ENCODE assay signal across 1 cellular context in genomic region chr11:2097356-2097997, GRCh38.
A peak's percentile ranks its signal among the peaks of the same experiment; 100 is the strongest.
TF ChIP-seq lines count a peak whose summit lies in the region.

No MANE protein-coding gene starts in this region.

TF ChIP-seq in HepG2, 621 proteins besides CTCF, POLR2A, EP300 and RAD21 (continued from another document and continues in another):
- TF ChIP-seq, protein P1, sequence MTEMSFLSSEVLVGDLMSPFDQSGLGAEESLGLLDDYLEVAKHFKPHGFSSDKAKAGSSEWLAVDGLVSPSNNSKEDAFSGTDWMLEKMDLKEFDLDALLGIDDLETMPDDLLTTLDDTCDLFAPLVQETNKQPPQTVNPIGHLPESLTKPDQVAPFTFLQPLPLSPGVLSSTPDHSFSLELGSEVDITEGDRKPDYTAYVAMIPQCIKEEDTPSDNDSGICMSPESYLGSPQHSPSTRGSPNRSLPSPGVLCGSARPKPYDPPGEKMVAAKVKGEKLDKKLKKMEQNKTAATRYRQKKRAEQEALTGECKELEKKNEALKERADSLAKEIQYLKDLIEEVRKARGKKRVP (CRISPR knock-in tag; IDR thresholded peaks at IDR 0.05): no peak
- TF ChIP-seq NFRKB (IDR thresholded peaks at IDR 0.05) (no peak), AGO1 (IDR thresholded peaks at IDR 0.05; ENCODE audit: low read depth, low read length, poor library complexity, severe bottlenecking) (no peak), HNRNPH1 (optimal IDR thresholded peaks at IDR 0.05; ENCODE audit: low read depth, low read length) (no peak), NONO (IDR thresholded peaks at IDR 0.05) (no peak), NONO (CRISPR knock-in tag; conservative IDR thresholded peaks at IDR 0.05) (peak; percentile 60), POLR2AphosphoS2 (IDR thresholded peaks at IDR 0.05; ENCODE audit: low read depth, low read length) (no peak), RARA (CRISPR knock-in tag; IDR thresholded peaks at IDR 0.05) (peak; percentile 95), ZNF761 (CRISPR knock-in tag; conservative IDR thresholded peaks at IDR 0.05) (no peak), ZNF709 (CRISPR knock-in tag; IDR thresholded peaks at IDR 0.05) (no peak; the same call in 1 of the 2 replicates), ZNF749 (CRISPR knock-in tag; IDR thresholded peaks at IDR 0.05; ENCODE audit: borderline replicate concordance) (no peak), NFYB (CRISPR knock-in tag; IDR thresholded peaks at IDR 0.05) (no peak), ZNF660 (CRISPR knock-in tag; IDR thresholded peaks at IDR 0.05; ENCODE audit: borderline replicate concordance, low read depth) (no peak), EHMT2 (IDR thresholded peaks at IDR 0.05; ENCODE audit: borderline replicate concordance, low read depth, low read length) (no peak), JUND (CRISPR knock-in tag; IDR thresholded peaks at IDR 0.05) (no peak), PTBP1 (IDR thresholded peaks at IDR 0.05; ENCODE audit: low read depth, low read length, poor library complexity, severe bottlenecking) (no peak), SAFB2 (CRISPR knock-in tag; IDR thresholded peaks at IDR 0.05; ENCODE audit: borderline replicate concordance, low read depth) (no peak), ZNF501 (CRISPR knock-in tag; IDR thresholded peaks at IDR 0.05) (0 out of 2 replicates have a peak, but pooled peaks have one; percentile 41), POLR2G (IDR thresholded peaks at IDR 0.05; ENCODE audit: low read depth, low read length) (peak; percentile 52; the same call in 1 of the 2 replicates), ZFP36L1 (CRISPR knock-in tag; IDR thresholded peaks at IDR 0.05) (no peak), TCF7L2 (IDR thresholded peaks at IDR 0.05; ENCODE audit: low read depth, low read length) (no peak), AHR (CRISPR knock-in tag; IDR thresholded peaks at IDR 0.05) (no peak), AGO2 (optimal IDR thresholded peaks at IDR 0.05; ENCODE audit: low read depth, low read length) (no peak), ZNF687 (CRISPR knock-in tag; IDR thresholded peaks at IDR 0.05) (peak; percentile 95), YEATS4 (CRISPR knock-in tag; IDR thresholded peaks at IDR 0.05; ENCODE audit: borderline replicate concordance) (peak; percentile 22; the same call in 1 of the 2 replicates), KAT8 (CRISPR knock-in tag; IDR thresholded peaks at IDR 0.05) (peak; percentile 61; the same call in 1 of the 2 replicates), PPARG (CRISPR knock-in tag; conservative IDR thresholded peaks at IDR 0.05) (no peak; the same call in 1 of the 2 replicates), RFX3 (CRISPR knock-in tag; IDR thresholded peaks at IDR 0.05) (no peak), CENPT (CRISPR knock-in tag; IDR thresholded peaks at IDR 0.05; ENCODE audit: low read depth) (peak; percentile 18; the same call in 1 of the 2 replicates), SP140L (CRISPR knock-in tag; IDR thresholded peaks at IDR 0.05; ENCODE audit: borderline replicate concordance) (no peak), ZNF7 (CRISPR knock-in tag; IDR thresholded peaks at IDR 0.05) (no peak), ZFP62 (CRISPR knock-in tag; IDR thresholded peaks at IDR 0.05) (no peak), ZNF724P (CRISPR knock-in tag; IDR thresholded peaks at IDR 0.05; ENCODE audit: borderline replicate concordance) (no peak), U2AF2 (IDR thresholded peaks at IDR 0.05; ENCODE audit: low read depth, low read length) (no peak), SRY (CRISPR knock-in tag; IDR thresholded peaks at IDR 0.05) (no peak), MAX (IDR thresholded peaks at IDR 0.05) (peak; percentile 57), MTA3 (CRISPR knock-in tag; IDR thresholded peaks at IDR 0.05) (no peak), ARHGAP35 (CRISPR knock-in tag; IDR thresholded peaks at IDR 0.05; ENCODE audit: borderline replicate concordance) (no peak), ZKSCAN1 (IDR thresholded peaks at IDR 0.05; ENCODE audit: low read length) (no peak), ZNF670 (CRISPR knock-in tag; IDR thresholded peaks at IDR 0.05; ENCODE audit: borderline replicate concordance) (no peak; the same call in 1 of the 2 replicates), SNRNP70 (IDR thresholded peaks at IDR 0.05; ENCODE audit: low read depth, low read length) (no peak)
- TF ChIP-seq, protein P2, sequence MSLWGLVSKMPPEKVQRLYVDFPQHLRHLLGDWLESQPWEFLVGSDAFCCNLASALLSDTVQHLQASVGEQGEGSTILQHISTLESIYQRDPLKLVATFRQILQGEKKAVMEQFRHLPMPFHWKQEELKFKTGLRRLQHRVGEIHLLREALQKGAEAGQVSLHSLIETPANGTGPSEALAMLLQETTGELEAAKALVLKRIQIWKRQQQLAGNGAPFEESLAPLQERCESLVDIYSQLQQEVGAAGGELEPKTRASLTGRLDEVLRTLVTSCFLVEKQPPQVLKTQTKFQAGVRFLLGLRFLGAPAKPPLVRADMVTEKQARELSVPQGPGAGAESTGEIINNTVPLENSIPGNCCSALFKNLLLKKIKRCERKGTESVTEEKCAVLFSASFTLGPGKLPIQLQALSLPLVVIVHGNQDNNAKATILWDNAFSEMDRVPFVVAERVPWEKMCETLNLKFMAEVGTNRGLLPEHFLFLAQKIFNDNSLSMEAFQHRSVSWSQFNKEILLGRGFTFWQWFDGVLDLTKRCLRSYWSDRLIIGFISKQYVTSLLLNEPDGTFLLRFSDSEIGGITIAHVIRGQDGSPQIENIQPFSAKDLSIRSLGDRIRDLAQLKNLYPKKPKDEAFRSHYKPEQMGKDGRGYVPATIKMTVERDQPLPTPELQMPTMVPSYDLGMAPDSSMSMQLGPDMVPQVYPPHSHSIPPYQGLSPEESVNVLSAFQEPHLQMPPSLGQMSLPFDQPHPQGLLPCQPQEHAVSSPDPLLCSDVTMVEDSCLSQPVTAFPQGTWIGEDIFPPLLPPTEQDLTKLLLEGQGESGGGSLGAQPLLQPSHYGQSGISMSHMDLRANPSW (CRISPR knock-in tag; IDR thresholded peaks at IDR 0.05; ENCODE audit: borderline replicate concordance): no peak
- TF ChIP-seq, protein P3, sequence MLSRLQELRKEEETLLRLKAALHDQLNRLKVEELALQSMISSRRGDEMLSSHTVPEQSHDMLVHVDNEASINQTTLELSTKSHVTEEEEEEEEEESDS (CRISPR knock-in tag; IDR thresholded peaks at IDR 0.05; ENCODE audit: borderline replicate concordance): no peak
- TF ChIP-seq, protein P4, sequence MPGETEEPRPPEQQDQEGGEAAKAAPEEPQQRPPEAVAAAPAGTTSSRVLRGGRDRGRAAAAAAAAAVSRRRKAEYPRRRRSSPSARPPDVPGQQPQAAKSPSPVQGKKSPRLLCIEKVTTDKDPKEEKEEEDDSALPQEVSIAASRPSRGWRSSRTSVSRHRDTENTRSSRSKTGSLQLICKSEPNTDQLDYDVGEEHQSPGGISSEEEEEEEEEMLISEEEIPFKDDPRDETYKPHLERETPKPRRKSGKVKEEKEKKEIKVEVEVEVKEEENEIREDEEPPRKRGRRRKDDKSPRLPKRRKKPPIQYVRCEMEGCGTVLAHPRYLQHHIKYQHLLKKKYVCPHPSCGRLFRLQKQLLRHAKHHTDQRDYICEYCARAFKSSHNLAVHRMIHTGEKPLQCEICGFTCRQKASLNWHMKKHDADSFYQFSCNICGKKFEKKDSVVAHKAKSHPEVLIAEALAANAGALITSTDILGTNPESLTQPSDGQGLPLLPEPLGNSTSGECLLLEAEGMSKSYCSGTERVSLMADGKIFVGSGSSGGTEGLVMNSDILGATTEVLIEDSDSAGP (CRISPR knock-in tag; IDR thresholded peaks at IDR 0.05; ENCODE audit: borderline replicate concordance): peak; percentile 83; the same call in 1 of the 2 replicates
- TF ChIP-seq, protein P5, sequence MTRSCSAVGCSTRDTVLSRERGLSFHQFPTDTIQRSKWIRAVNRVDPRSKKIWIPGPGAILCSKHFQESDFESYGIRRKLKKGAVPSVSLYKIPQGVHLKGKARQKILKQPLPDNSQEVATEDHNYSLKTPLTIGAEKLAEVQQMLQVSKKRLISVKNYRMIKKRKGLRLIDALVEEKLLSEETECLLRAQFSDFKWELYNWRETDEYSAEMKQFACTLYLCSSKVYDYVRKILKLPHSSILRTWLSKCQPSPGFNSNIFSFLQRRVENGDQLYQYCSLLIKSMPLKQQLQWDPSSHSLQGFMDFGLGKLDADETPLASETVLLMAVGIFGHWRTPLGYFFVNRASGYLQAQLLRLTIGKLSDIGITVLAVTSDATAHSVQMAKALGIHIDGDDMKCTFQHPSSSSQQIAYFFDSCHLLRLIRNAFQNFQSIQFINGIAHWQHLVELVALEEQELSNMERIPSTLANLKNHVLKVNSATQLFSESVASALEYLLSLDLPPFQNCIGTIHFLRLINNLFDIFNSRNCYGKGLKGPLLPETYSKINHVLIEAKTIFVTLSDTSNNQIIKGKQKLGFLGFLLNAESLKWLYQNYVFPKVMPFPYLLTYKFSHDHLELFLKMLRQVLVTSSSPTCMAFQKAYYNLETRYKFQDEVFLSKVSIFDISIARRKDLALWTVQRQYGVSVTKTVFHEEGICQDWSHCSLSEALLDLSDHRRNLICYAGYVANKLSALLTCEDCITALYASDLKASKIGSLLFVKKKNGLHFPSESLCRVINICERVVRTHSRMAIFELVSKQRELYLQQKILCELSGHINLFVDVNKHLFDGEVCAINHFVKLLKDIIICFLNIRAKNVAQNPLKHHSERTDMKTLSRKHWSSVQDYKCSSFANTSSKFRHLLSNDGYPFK (CRISPR knock-in tag; IDR thresholded peaks at IDR 0.05; ENCODE audit: borderline replicate concordance): peak; percentile 33; the same call in 1 of the 2 replicates
- TF ChIP-seq, protein P6, sequence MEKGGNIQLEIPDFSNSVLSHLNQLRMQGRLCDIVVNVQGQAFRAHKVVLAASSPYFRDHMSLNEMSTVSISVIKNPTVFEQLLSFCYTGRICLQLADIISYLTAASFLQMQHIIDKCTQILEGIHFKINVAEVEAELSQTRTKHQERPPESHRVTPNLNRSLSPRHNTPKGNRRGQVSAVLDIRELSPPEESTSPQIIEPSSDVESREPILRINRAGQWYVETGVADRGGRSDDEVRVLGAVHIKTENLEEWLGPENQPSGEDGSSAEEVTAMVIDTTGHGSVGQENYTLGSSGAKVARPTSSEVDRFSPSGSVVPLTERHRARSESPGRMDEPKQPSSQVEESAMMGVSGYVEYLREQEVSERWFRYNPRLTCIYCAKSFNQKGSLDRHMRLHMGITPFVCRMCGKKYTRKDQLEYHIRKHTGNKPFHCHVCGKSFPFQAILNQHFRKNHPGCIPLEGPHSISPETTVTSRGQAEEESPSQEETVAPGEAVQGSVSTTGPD (CRISPR knock-in tag; IDR thresholded peaks at IDR 0.05): peak; percentile 67
- TF ChIP-seq, protein P7, sequence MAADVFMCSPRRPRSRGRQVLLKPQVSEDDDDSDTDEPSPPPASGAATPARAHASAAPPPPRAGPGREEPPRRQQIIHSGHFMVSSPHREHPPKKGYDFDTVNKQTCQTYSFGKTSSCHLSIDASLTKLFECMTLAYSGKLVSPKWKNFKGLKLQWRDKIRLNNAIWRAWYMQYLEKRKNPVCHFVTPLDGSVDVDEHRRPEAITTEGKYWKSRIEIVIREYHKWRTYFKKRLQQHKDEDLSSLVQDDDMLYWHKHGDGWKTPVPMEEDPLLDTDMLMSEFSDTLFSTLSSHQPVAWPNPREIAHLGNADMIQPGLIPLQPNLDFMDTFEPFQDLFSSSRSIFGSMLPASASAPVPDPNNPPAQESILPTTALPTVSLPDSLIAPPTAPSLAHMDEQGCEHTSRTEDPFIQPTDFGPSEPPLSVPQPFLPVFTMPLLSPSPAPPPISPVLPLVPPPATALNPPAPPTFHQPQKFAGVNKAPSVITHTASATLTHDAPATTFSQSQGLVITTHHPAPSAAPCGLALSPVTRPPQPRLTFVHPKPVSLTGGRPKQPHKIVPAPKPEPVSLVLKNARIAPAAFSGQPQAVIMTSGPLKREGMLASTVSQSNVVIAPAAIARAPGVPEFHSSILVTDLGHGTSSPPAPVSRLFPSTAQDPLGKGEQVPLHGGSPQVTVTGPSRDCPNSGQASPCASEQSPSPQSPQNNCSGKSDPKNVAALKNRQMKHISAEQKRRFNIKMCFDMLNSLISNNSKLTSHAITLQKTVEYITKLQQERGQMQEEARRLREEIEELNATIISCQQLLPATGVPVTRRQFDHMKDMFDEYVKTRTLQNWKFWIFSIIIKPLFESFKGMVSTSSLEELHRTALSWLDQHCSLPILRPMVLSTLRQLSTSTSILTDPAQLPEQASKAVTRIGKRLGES (CRISPR knock-in tag; IDR thresholded peaks at IDR 0.05; ENCODE audit: borderline replicate concordance): no peak; the same call in 1 of the 2 replicates
- TF ChIP-seq, protein P8, sequence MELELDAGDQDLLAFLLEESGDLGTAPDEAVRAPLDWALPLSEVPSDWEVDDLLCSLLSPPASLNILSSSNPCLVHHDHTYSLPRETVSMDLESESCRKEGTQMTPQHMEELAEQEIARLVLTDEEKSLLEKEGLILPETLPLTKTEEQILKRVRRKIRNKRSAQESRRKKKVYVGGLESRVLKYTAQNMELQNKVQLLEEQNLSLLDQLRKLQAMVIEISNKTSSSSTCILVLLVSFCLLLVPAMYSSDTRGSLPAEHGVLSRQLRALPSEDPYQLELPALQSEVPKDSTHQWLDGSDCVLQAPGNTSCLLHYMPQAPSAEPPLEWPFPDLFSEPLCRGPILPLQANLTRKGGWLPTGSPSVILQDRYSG (CRISPR knock-in tag; IDR thresholded peaks at IDR 0.05): 0 out of 2 replicates have a peak, but pooled peaks have one; percentile 69
